ENCODE assay signal across 11 cellular contexts in the genomic region with DNA sequence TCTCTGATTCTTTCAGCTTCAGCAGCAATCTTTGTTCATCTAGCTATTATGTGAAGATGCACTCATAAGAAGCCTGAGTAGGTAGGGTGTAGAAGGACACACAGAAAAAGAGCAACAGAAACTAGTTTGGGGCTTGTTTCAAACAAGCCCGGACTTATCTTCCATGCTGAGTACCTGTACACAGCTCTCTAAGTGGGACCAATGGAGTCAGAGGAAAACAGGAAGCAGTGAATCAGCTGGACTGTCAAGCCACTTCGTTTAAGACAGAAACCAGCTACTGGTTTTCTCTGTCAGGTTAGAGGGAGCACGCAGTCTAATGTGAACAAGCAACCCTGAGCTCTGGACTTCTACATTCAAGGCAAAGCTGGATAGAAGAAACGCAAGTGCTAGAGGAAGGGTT. TPM values are rescaled to one million over a fixed set of nuclear protein-coding genes. Genes with fewer than 3 reads are reported as not detected.
DNase-seq lines count a peak whose midpoint lies in the region; ATAC-seq and TF ChIP-seq lines count a peak whose summit lies in the region.
"Had no signal": no experiment of that assay in that cellular context is flagged by ENCODE, and none has a peak within 500 bp of the region (broad histone marks: within the 10 kb centered on the region; RNA-seq: fewer than 3 reads in every experiment).

No MANE protein-coding gene starts in this region.

- H3K4me3 Mint-ChIP-seq in T-helper 1 cell treated with Interleukin-12 subunit alpha and Interleukin-12 subunit beta and Interleukin-4 antibody, amounts not matched to agents 30 μg/mL and 1 μg/mL, for 36 hours, result no peak overlapping the region
- H3K4me3 Mint-ChIP-seq in MCF 10A (ENCODE audit: unreplicated experiment), result peak overlapping the region; percentile 39
- H3K4me3 Mint-ChIP-seq in progenitor cell of endocrine pancreas (ENCODE audit: low read depth), result no peak overlapping the region
- H3K4me3 Mint-ChIP-seq: endodermal cell had no signal

- BruUV-seq in MCF 10A (replicated peaks; lab: Mats Ljungman, UMichigan), result no TSS peak

- peak; percentile 49 for ATAC-seq in HG03135 (IDR thresholded peaks at IDR 0.05; ENCODE audit: unreplicated experiment)

- POLR2A ChIA-PET in MCF 10A (lab: Yijun Ruan, JAX), result interaction anchor here (0.6 to 5.8 kb wide), 13 partner anchors 10 to 519 kb away, joined by 3 to 33 read pairs (median 4); partner anchors contain the start of genes ABCA5 and MAP2K6

- CTCF ChIA-PET in MCF 10A (lab: Yijun Ruan, JAX), result interaction anchor here (1.1 to 1.3 kb wide), 2 partner anchors 13 to 94 kb away, joined by 3 to 4 read pairs; no protein-coding TSS in a partner anchor

- 43 to 53% methylated on average over 4 of the region's 4 CpGs for WGBS in lower leg skin, 2 donors

- TF ChIP-seq POLR2A in lower leg skin (IDR thresholded peaks at IDR 0.05), result no peak

- intact Hi-C loops in MCF 10A (cut with micrococcal nuclease), result no loop called here
- intact Hi-C loops in lower leg skin (cut with DNase I; ENCODE audit: low total_unique reads), result no loop called here
- intact Hi-C loops in posterior cingulate gyrus (cut with DNase I), result no loop called here

- TF ChIP-seq CTCF in MCF 10A (IDR thresholded peaks at IDR 0.05; ENCODE audit: unreplicated experiment) (no peak), progenitor cell of endocrine pancreas (IDR thresholded peaks at IDR 0.05; ENCODE audit: unreplicated experiment) (no peak), lower leg skin (IDR thresholded peaks at IDR 0.05) (no peak)

- no peaks in the 10 kb centered on the region for H3K27me3 Mint-ChIP-seq in T-helper 1 cell treated with Interleukin-12 subunit alpha and Interleukin-12 subunit beta and Interleukin-4 antibody, amounts not matched to agents 30 μg/mL and 1 μg/mL, for 36 hours (ENCODE audit: low read depth)
- H3K27me3 Mint-ChIP-seq in MCF 10A (ENCODE audit: insufficient read depth, unreplicated experiment) (no peaks in the 10 kb centered on the region), progenitor cell of endocrine pancreas (no peaks in the 10 kb centered on the region)

- DNase-seq in T-helper 1 cell (no peak), MCF 10A (ENCODE audit: unreplicated experiment) (peak; percentile 60), progenitor cell of endocrine pancreas (ENCODE audit: low spot score, unreplicated experiment) (no peak), lower leg skin (ENCODE audit: low spot score in 2 of 2) (no peak), NK-92 (lab: John Stamatoyannopoulos, UW; ENCODE audit: unreplicated experiment) (no peak), posterior cingulate gyrus (no peak)
- DNase-seq: activated CD4-positive, alpha-beta T cell treated with anti-CD3 and anti-CD28 coated beads for 1 hour; NCI-H69 had no signal

- no peak overlapping the region for H3K4me3 ChIP-seq in lower leg skin (ENCODE audit: low read depth, poor library complexity, severe bottlenecking)

- no peaks in the 10 kb centered on the region for H3K36me3 Mint-ChIP-seq in T-helper 1 cell treated with Interleukin-12 subunit alpha and Interleukin-12 subunit beta and Interleukin-4 antibody, amounts not matched to agents 30 μg/mL and 1 μg/mL, for 36 hours (ENCODE audit: low read depth)
- H3K36me3 Mint-ChIP-seq in MCF 10A (ENCODE audit: insufficient read depth, unreplicated experiment) (no peaks in the 10 kb centered on the region), progenitor cell of endocrine pancreas (ENCODE audit: insufficient read depth) (no peaks in the 10 kb centered on the region)

- peaks cover 14% of the 10 kb centered on the region for H3K4me1 Mint-ChIP-seq in T-helper 1 cell treated with Interleukin-12 subunit alpha and Interleukin-12 subunit beta and Interleukin-4 antibody, amounts not matched to agents 30 μg/mL and 1 μg/mL, for 36 hours (ENCODE audit: low read depth)
- peaks cover 28% of the 10 kb centered on the region for H3K4me1 Mint-ChIP-seq in MCF 10A (ENCODE audit: insufficient read depth, unreplicated experiment)
- H3K4me1 Mint-ChIP-seq in progenitor cell of endocrine pancreas (ENCODE audit: low read depth), result peaks cover 17% of the 10 kb centered on the region

- H3K27ac Mint-ChIP-seq in T-helper 1 cell treated with Interleukin-12 subunit alpha and Interleukin-12 subunit beta and Interleukin-4 antibody, amounts not matched to agents 30 μg/mL and 1 μg/mL, for 36 hours, result peak overlapping the region; percentile 68
- H3K27ac Mint-ChIP-seq in MCF 10A (ENCODE audit: low read depth, unreplicated experiment) (peak overlapping the region; percentile 74), progenitor cell of endocrine pancreas (peak overlapping the region; percentile 80)
- H3K27ac Mint-ChIP-seq: endodermal cell had no signal

- H3K9me3 Mint-ChIP-seq in T-helper 1 cell treated with Interleukin-12 subunit alpha and Interleukin-12 subunit beta and Interleukin-4 antibody, amounts not matched to agents 30 μg/mL and 1 μg/mL, for 36 hours, result no peaks in the 10 kb centered on the region
- no peaks in the 10 kb centered on the region for H3K9me3 Mint-ChIP-seq in MCF 10A (ENCODE audit: unreplicated experiment)
- H3K9me3 Mint-ChIP-seq in progenitor cell of endocrine pancreas (ENCODE audit: low read depth), result no peaks in the 10 kb centered on the region
- H3K9me3 Mint-ChIP-seq: endodermal cell had no signal

RNA-seq across cellular contexts. Expression of gene MAP2K6, which starts 16.0 kb away (rescaled TPM):
- total RNA-seq in MCF 10A (2022) (0.28 and 0.37 TPM in 2 replicates), progenitor cell of endocrine pancreas (44.3 and 44.7 TPM in 2 replicates), lower leg skin (1 to 10 TPM; 1.7 to 4.4 (median 2.0) TPM)
